Comparison of ENCODE assay signal across 1 cellular context in genomic region chr16:69754469-69755310, GRCh38.
TF ChIP-seq lines count a peak whose summit lies in the region.

TSS of gene NOB1 (minus strand) at chr16:69754926. CDS start at chr16:69754910, 16 bp downstream.

TF ChIP-seq in HepG2, 621 proteins besides CTCF, POLR2A, EP300 and RAD21 (continued from another document and continues in another):
- TF ChIP-seq HNF1A (IDR thresholded peaks at IDR 0.05; ENCODE audit: low read depth): no peak
- TF ChIP-seq HNF1A (CRISPR knock-in tag; IDR thresholded peaks at IDR 0.05; ENCODE audit: borderline replicate concordance): peak; percentile 68; the same call in 1 of the 2 replicates
- no peak for TF ChIP-seq SOX13 (IDR thresholded peaks at IDR 0.05)
- peak in 1 of 2 experiments; percentile 46; a peak in 2 of 4 replicates for TF ChIP-seq SOX13 (CRISPR knock-in tag; conservative IDR thresholded peaks at IDR 0.05 in 1 of 2, IDR thresholded peaks at IDR 0.05 in 1 of 2)
- TF ChIP-seq, protein P1, sequence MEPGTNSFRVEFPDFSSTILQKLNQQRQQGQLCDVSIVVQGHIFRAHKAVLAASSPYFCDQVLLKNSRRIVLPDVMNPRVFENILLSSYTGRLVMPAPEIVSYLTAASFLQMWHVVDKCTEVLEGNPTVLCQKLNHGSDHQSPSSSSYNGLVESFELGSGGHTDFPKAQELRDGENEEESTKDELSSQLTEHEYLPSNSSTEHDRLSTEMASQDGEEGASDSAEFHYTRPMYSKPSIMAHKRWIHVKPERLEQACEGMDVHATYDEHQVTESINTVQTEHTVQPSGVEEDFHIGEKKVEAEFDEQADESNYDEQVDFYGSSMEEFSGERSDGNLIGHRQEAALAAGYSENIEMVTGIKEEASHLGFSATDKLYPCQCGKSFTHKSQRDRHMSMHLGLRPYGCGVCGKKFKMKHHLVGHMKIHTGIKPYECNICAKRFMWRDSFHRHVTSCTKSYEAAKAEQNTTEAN (CRISPR knock-in tag; conservative IDR thresholded peaks at IDR 0.05): 0 out of 2 replicates have a peak, but pooled peaks have one; percentile 47
- TF ChIP-seq ZFX (CRISPR knock-in tag; IDR thresholded peaks at IDR 0.05; ENCODE audit: low read depth): peak; percentile 96
- TF ChIP-seq, protein P2, sequence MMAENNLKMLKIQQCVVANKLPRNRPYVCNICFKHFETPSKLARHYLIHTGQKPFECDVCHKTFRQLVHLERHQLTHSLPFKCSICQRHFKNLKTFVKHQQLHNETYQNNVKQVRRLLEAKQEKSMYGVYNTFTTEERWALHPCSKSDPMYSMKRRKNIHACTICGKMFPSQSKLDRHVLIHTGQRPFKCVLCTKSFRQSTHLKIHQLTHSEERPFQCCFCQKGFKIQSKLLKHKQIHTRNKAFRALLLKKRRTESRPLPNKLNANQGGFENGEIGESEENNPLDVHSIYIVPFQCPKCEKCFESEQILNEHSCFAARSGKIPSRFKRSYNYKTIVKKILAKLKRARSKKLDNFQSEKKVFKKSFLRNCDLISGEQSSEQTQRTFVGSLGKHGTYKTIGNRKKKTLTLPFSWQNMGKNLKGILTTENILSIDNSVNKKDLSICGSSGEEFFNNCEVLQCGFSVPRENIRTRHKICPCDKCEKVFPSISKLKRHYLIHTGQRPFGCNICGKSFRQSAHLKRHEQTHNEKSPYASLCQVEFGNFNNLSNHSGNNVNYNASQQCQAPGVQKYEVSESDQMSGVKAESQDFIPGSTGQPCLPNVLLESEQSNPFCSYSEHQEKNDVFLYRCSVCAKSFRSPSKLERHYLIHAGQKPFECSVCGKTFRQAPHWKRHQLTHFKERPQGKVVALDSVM (CRISPR knock-in tag; IDR thresholded peaks at IDR 0.05): peak; percentile 33; the same call in 1 of the 2 replicates
- no peak for TF ChIP-seq TAF15 (IDR thresholded peaks at IDR 0.05; ENCODE audit: low read depth, low read length, poor library complexity, severe bottlenecking)
- TF ChIP-seq DR1 (CRISPR knock-in tag; IDR thresholded peaks at IDR 0.05): 0 out of 2 replicates have a peak, but pooled peaks have one; percentile 46
- peak; percentile 85; the same call in 1 of the 2 replicates for TF ChIP-seq STAT5B (CRISPR knock-in tag; IDR thresholded peaks at IDR 0.05)
- no peak for TF ChIP-seq PAWR (CRISPR knock-in tag; IDR thresholded peaks at IDR 0.05; ENCODE audit: borderline replicate concordance)
- TF ChIP-seq, protein P3, sequence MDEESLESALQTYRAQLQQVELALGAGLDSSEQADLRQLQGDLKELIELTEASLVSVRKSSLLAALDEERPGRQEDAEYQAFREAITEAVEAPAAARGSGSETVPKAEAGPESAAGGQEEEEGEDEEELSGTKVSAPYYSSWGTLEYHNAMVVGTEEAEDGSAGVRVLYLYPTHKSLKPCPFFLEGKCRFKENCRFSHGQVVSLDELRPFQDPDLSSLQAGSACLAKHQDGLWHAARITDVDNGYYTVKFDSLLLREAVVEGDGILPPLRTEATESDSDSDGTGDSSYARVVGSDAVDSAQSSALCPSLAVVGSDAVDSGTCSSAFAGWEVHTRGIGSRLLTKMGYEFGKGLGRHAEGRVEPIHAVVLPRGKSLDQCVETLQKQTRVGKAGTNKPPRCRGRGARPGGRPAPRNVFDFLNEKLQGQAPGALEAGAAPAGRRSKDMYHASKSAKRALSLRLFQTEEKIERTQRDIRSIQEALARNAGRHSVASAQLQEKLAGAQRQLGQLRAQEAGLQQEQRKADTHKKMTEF (CRISPR knock-in tag; IDR thresholded peaks at IDR 0.05): peak; percentile 97
- 0 out of 2 replicates have a peak, but pooled peaks have one; percentile 35 for TF ChIP-seq SP140L (CRISPR knock-in tag; IDR thresholded peaks at IDR 0.05; ENCODE audit: borderline replicate concordance)
- 0 out of 2 replicates have a peak, but pooled peaks have one; percentile 33 for TF ChIP-seq ZNF746 (CRISPR knock-in tag; IDR thresholded peaks at IDR 0.05)
- peak; percentile 88 for TF ChIP-seq KDM3A (CRISPR knock-in tag; IDR thresholded peaks at IDR 0.05; ENCODE audit: low read depth)
- peak; percentile 29 for TF ChIP-seq ZFP36 (IDR thresholded peaks at IDR 0.05; ENCODE audit: borderline replicate concordance, low read depth, low read length, partially characterized antibody)
- TF ChIP-seq POGZ (CRISPR knock-in tag; IDR thresholded peaks at IDR 0.05): peak; percentile 90
- TF ChIP-seq BCLAF1 (IDR thresholded peaks at IDR 0.05): no peak
- no peak; the same call in 1 of the 2 replicates for TF ChIP-seq ZNF777 (CRISPR knock-in tag; IDR thresholded peaks at IDR 0.05)
- TF ChIP-seq BRCA1 (CRISPR knock-in tag; IDR thresholded peaks at IDR 0.05): peak; percentile 65
- TF ChIP-seq GTF2F1 (IDR thresholded peaks at IDR 0.05; ENCODE audit: low read length): no peak
- no peak for TF ChIP-seq EZH2 (conservative IDR thresholded peaks at IDR 0.05; ENCODE audit: low read depth, low read length)
- no peak for TF ChIP-seq NR2F6 (IDR thresholded peaks at IDR 0.05)
- peak; percentile 51; the same call in 1 of the 2 replicates for TF ChIP-seq NR2F6 (CRISPR knock-in tag; IDR thresholded peaks at IDR 0.05)
- TF ChIP-seq ZNF430 (CRISPR knock-in tag; IDR thresholded peaks at IDR 0.05): peak; percentile 97
- 0 out of 2 replicates have a peak, but pooled peaks have one; percentile 70 for TF ChIP-seq ZNF20 (CRISPR knock-in tag; IDR thresholded peaks at IDR 0.05)
- peak; percentile 44; the same call in 1 of the 2 replicates for TF ChIP-seq ZNF367 (CRISPR knock-in tag; IDR thresholded peaks at IDR 0.05; ENCODE audit: borderline replicate concordance)
- TF ChIP-seq ZFP1 (CRISPR knock-in tag; IDR thresholded peaks at IDR 0.05): no peak; the same call in 1 of the 2 replicates
- peak; percentile 85 for TF ChIP-seq KLF12 (CRISPR knock-in tag; IDR thresholded peaks at IDR 0.05; ENCODE audit: borderline replicate concordance)
- no peak for TF ChIP-seq PTBP1 (IDR thresholded peaks at IDR 0.05; ENCODE audit: low read depth, low read length, poor library complexity, severe bottlenecking)
- TF ChIP-seq ATF2 (CRISPR knock-in tag; IDR thresholded peaks at IDR 0.05): peak; percentile 89
- TF ChIP-seq ZBTB37 (CRISPR knock-in tag; IDR thresholded peaks at IDR 0.05): peak; percentile 55; the same call in 1 of the 2 replicates
- TF ChIP-seq ZNF18 (CRISPR knock-in tag; IDR thresholded peaks at IDR 0.05; ENCODE audit: insufficient replicate concordance): peak; percentile 44
- peak; percentile 95 for TF ChIP-seq KAT8 (CRISPR knock-in tag; IDR thresholded peaks at IDR 0.05)
- no peak for TF ChIP-seq CBX1 (IDR thresholded peaks at IDR 0.05; ENCODE audit: low read depth)
- TF ChIP-seq ZNF343 (CRISPR knock-in tag; IDR thresholded peaks at IDR 0.05): peak; percentile 75; the same call in 1 of the 2 replicates
- TF ChIP-seq TP53 (CRISPR knock-in tag; conservative IDR thresholded peaks at IDR 0.05): no peak; the same call in 1 of the 2 replicates
- peak; percentile 97 for TF ChIP-seq KDM5B (CRISPR knock-in tag; IDR thresholded peaks at IDR 0.05; ENCODE audit: borderline replicate concordance)
- peak; percentile 93 for TF ChIP-seq KMT2A (CRISPR knock-in tag; IDR thresholded peaks at IDR 0.05)
- TF ChIP-seq ZMAT3 (CRISPR knock-in tag; conservative IDR thresholded peaks at IDR 0.05): peak; percentile 81
- peak; percentile 86 for TF ChIP-seq THAP11 (CRISPR knock-in tag; IDR thresholded peaks at IDR 0.05)
- TF ChIP-seq DPF2 (CRISPR knock-in tag; IDR thresholded peaks at IDR 0.05; ENCODE audit: borderline replicate concordance, low read depth): peak; percentile 50; the same call in 1 of the 2 replicates
- no peak for TF ChIP-seq NONO (IDR thresholded peaks at IDR 0.05)
- TF ChIP-seq NONO (CRISPR knock-in tag; conservative IDR thresholded peaks at IDR 0.05): peak; percentile 97
- no peak for TF ChIP-seq ZNF773 (CRISPR knock-in tag; IDR thresholded peaks at IDR 0.05; ENCODE audit: borderline replicate concordance)
- peak; percentile 94; the same call in 1 of the 2 replicates for TF ChIP-seq ZNF451 (CRISPR knock-in tag; IDR thresholded peaks at IDR 0.05)
- TF ChIP-seq ZMYM2 (CRISPR knock-in tag; IDR thresholded peaks at IDR 0.05): peak; percentile 66; the same call in 1 of the 2 replicates
- peak; percentile 66 for TF ChIP-seq ETV5 (CRISPR knock-in tag; IDR thresholded peaks at IDR 0.05; ENCODE audit: borderline replicate concordance)
- TF ChIP-seq ZNF605 (CRISPR knock-in tag; IDR thresholded peaks at IDR 0.05): peak; percentile 99
- TF ChIP-seq HNRNPL (IDR thresholded peaks at IDR 0.05; ENCODE audit: low read depth, low read length): 0 out of 2 replicates have a peak, but pooled peaks have one; percentile 58
